ENCODE assay signal across 12 cellular contexts in the genomic region with DNA sequence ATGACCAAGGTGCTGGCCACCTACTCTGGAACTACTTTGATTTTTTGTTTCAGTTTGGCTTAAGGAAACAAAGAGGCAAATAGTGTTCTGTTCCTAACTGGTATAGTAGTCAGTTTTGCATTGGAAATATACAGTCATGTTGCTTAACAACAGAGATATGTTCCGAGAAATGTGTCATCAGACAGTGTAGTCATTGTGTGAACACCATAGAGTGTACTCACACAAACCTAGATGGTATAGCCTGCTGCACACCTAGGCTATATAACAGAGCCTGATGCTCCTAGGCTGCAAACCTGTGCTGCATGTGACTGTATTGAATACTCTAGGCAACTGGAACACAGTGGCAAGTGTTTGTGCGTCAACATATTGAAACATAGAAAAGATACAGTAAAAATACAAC.
DNase-seq lines count a peak whose midpoint lies in the region; ATAC-seq and TF ChIP-seq lines count a peak whose summit lies in the region.
"Had no signal": no experiment of that assay in that cellular context is flagged by ENCODE, and none has a peak within 500 bp of the region (broad histone marks: within the 10 kb centered on the region; RNA-seq: fewer than 3 reads in every experiment).

No MANE protein-coding gene starts in this region.

- peak; percentile 58 for DNase-seq in activated CD4-positive, alpha-beta T cell treated with anti-CD3 and anti-CD28 coated beads for 36 hours
- DNase-seq in activated CD4-positive, alpha-beta T cell treated with anti-CD3 and anti-CD28 coated beads, Interleukin-2, amount 50 U/mL, for 4 hours, result no peak
- no peak for DNase-seq in activated CD8-positive, alpha-beta T cell treated with anti-CD3 and anti-CD28 coated beads, Interleukin-2, amount 10 ng/mL, durations not matched to agents 7 days and 5 days
- DNase-seq in mucosa of descending colon (no peak), NCI-H1436 treated with DMSO at 0.1 percent for 48 hours (lab: John Stamatoyannopoulos, UW) (no peak), hepatic stellate cell (ENCODE audit: low spot score) (no peak), NCI-H1048 (lab: John Stamatoyannopoulos, UW) (no peak)
- DNase-seq: right cardiac atrium had no signal

- peak; percentile 94 for ATAC-seq in activated CD4-positive, alpha-beta T cell treated with anti-CD3 and anti-CD28 coated beads for 36 hours
- ATAC-seq in HG02981 (IDR thresholded peaks at IDR 0.05; ENCODE audit: unreplicated experiment), result peak; percentile 67
- ATAC-seq in activated CD8-positive, alpha-beta T cell treated with anti-CD3 and anti-CD28 coated beads, Interleukin-2, amount 10 ng/mL, durations not matched to agents 7 days and 5 days, result peak; percentile 36
- peak; percentile 41 for ATAC-seq in mucosa of descending colon
- ATAC-seq: GM23338 had no signal

- peak overlapping the region; percentile 4 for H3K4me3 Mint-ChIP-seq in activated CD4-positive, alpha-beta T cell treated with anti-CD3 and anti-CD28 coated beads for 36 hours
- H3K4me3 Mint-ChIP-seq in activated CD8-positive, alpha-beta T cell treated with anti-CD3 and anti-CD28 coated beads, Interleukin-2, amount 10 ng/mL, durations not matched to agents 7 days and 5 days, result no peak overlapping the region
- H3K4me3 Mint-ChIP-seq: GM23338 had no signal

- peaks cover 4% of the 10 kb centered on the region for H3K4me1 ChIP-seq in mucosa of descending colon (ENCODE audit: low read depth)

- H3K36me3 Mint-ChIP-seq in activated CD4-positive, alpha-beta T cell treated with anti-CD3 and anti-CD28 coated beads for 36 hours (ENCODE audit: low read depth), result peaks cover 5% of the 10 kb centered on the region
- H3K36me3 Mint-ChIP-seq in activated CD8-positive, alpha-beta T cell treated with anti-CD3 and anti-CD28 coated beads, Interleukin-2, amount 10 ng/mL, durations not matched to agents 7 days and 5 days (ENCODE audit: low read depth), result peaks cover 2% of the 10 kb centered on the region

- H3K36me3 ChIP-seq in mucosa of descending colon (ENCODE audit: low read depth), result no peaks in the 10 kb centered on the region

- H3K9me3 Mint-ChIP-seq in activated CD4-positive, alpha-beta T cell treated with anti-CD3 and anti-CD28 coated beads for 36 hours (ENCODE audit: low read depth), result no peaks in the 10 kb centered on the region
- H3K9me3 Mint-ChIP-seq in activated CD8-positive, alpha-beta T cell treated with anti-CD3 and anti-CD28 coated beads, Interleukin-2, amount 10 ng/mL, durations not matched to agents 7 days and 5 days (ENCODE audit: insufficient read depth), result no peaks in the 10 kb centered on the region
- H3K9me3 Mint-ChIP-seq: GM23338, IgD-negative memory B cell had no signal

- CTCF ChIA-PET in activated CD4-positive, alpha-beta T cell treated with anti-CD3 and anti-CD28 coated beads for 36 hours (lab: Charles Lee), result interaction anchor here (0.6 kb wide), 1 partner anchor 795 kb away, joined by 3 read pairs; no protein-coding TSS in a partner anchor
- CTCF ChIA-PET in activated CD8-positive, alpha-beta T cell treated with anti-CD3 and anti-CD28 coated beads, Interleukin-2, amount 10 ng/mL, durations not matched to agents 7 days and 5 days (lab: Charles Lee), result no interaction called here

- TF ChIP-seq CTCF in mucosa of descending colon (IDR thresholded peaks at IDR 0.05), result no peak

- intact Hi-C loops in activated CD4-positive, alpha-beta T cell treated with anti-CD3 and anti-CD28 coated beads for 36 hours (cut with DNase I, micrococcal nuclease), result loop anchor here (1.0 to 10.0 kb wide), 12 partner anchors 29 to 683 kb away; no protein-coding TSS in a partner anchor
- intact Hi-C loops in mucosa of descending colon (cut with DNase I, micrococcal nuclease), result no loop called here

- H3K27me3 Mint-ChIP-seq in activated CD4-positive, alpha-beta T cell treated with anti-CD3 and anti-CD28 coated beads for 36 hours, result no peaks in the 10 kb centered on the region
- no peaks in the 10 kb centered on the region for H3K27me3 Mint-ChIP-seq in activated CD8-positive, alpha-beta T cell treated with anti-CD3 and anti-CD28 coated beads, Interleukin-2, amount 10 ng/mL, durations not matched to agents 7 days and 5 days (ENCODE audit: low read depth)
- H3K27me3 Mint-ChIP-seq: IgD-negative memory B cell had no signal

- H3K4me3 ChIP-seq in mucosa of descending colon, result no peak overlapping the region
- H3K4me3 ChIP-seq: GM23338, lung had no signal

- H3K27ac Mint-ChIP-seq in activated CD4-positive, alpha-beta T cell treated with anti-CD3 and anti-CD28 coated beads for 36 hours, result peak overlapping the region; percentile 93
- H3K27ac Mint-ChIP-seq in activated CD8-positive, alpha-beta T cell treated with anti-CD3 and anti-CD28 coated beads, Interleukin-2, amount 10 ng/mL, durations not matched to agents 7 days and 5 days, result no peak overlapping the region
- H3K27ac Mint-ChIP-seq: GM23338 had no signal

- H3K4me1 Mint-ChIP-seq in activated CD4-positive, alpha-beta T cell treated with anti-CD3 and anti-CD28 coated beads for 36 hours, result peaks cover 85% of the 10 kb centered on the region
- peaks cover 27% of the 10 kb centered on the region for H3K4me1 Mint-ChIP-seq in activated CD8-positive, alpha-beta T cell treated with anti-CD3 and anti-CD28 coated beads, Interleukin-2, amount 10 ng/mL, durations not matched to agents 7 days and 5 days (ENCODE audit: low read depth)

- H3K9me3 ChIP-seq in mucosa of descending colon, result no peaks in the 10 kb centered on the region

- POLR2A ChIA-PET in activated CD4-positive, alpha-beta T cell treated with anti-CD3 and anti-CD28 coated beads for 36 hours (lab: Charles Lee), result interaction anchor here (0.6 to 1.5 kb wide), 5 partner anchors 37 to 357 kb away, joined by 3 to 5 read pairs (median 4); no protein-coding TSS in a partner anchor
- POLR2A ChIA-PET in activated CD8-positive, alpha-beta T cell treated with anti-CD3 and anti-CD28 coated beads, Interleukin-2, amount 10 ng/mL, durations not matched to agents 7 days and 5 days (lab: Charles Lee), result no interaction called here

Comparison
In these comparisons a context has a peak if more than half of its experiments do, and no peak if none do; other contexts are left out.
1. ATAC-seq: peak in every context shown above with its lines; median percentile 94 in activated CD4-positive, alpha-beta T cell treated with anti-CD3 and anti-CD28 coated beads for 36 hours; 67 in HG02981; 41 in mucosa of descending colon; 36 in activated CD8-positive, alpha-beta T cell treated with anti-CD3 and anti-CD28 coated beads, Interleukin-2, amount 10 ng/mL, durations not matched to agents 7 days and 5 days.
2. intact Hi-C loops: an anchor here in activated CD4-positive, alpha-beta T cell treated with anti-CD3 and anti-CD28 coated beads for 36 hours (1.0 to 10.0 kb wide); none called in mucosa of descending colon.